In the genomic region with DNA sequence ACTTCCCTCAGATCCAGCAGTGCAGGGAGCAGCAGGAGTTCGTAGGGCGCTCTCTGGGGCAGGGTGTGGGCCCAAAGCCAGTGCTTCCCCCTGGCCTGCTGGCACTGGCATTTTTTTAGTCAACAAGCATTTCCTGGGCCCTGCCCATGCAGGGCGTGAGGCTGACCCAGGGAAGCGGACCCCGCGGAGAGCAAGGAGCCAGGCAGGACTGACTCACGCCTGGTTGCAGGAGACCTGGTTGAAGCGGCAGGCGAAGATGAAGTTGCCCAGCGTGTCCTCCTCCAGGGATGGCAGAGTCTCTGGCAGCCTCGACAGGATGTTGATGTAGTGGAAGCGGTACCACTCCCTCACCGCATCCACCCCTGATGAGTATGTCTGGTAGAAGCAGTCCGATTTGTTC, we compare ENCODE assay signal across 10 cellular contexts. TPM values are rescaled to one million over a fixed set of nuclear protein-coding genes. Genes with fewer than 3 reads are reported as not detected.
DNase-seq lines count a peak whose midpoint lies in the region; ATAC-seq and TF ChIP-seq lines count a peak whose summit lies in the region.
"Had no signal": no experiment of that assay in that cellular context is flagged by ENCODE, and none has a peak within 500 bp of the region (broad histone marks: within the 10 kb centered on the region; RNA-seq: fewer than 3 reads in every experiment).

No MANE protein-coding gene starts in this region.

- peaks cover 0 to 33% (median 8%) of the 10 kb centered on the region in 4 donors for H3K4me1 ChIP-seq in tibial nerve

- no peak for TF ChIP-seq CTCF in tibial nerve (IDR thresholded peaks at IDR 0.05)

- TF ChIP-seq EP300 in tibial nerve (IDR thresholded peaks at IDR 0.05), result peak in 1 of 2 donors; percentile 38

- H3K4me3 ChIP-seq in tibial nerve, result no peak overlapping the region

- peaks cover 2% of the 10 kb centered on the region for H3K27me3 Mint-ChIP-seq in activated CD4-positive, alpha-beta T cell treated with anti-CD3 and anti-CD28 coated beads, Interleukin-2, amount 10 ng/mL, durations not matched to agents 7 days and 5 days
- peaks cover under 1% of the 10 kb centered on the region for H3K27me3 Mint-ChIP-seq in activated naive CD8-positive, alpha-beta T cell treated with anti-CD3 and anti-CD28 coated beads, Interleukin-2, amount 10 ng/mL, durations not matched to agents 7 days and 5 days

- no peaks in the 10 kb centered on the region for H3K27me3 ChIP-seq in tibial nerve

- H3K4me3 Mint-ChIP-seq in activated CD4-positive, alpha-beta T cell treated with anti-CD3 and anti-CD28 coated beads, Interleukin-2, amount 10 ng/mL, durations not matched to agents 7 days and 5 days, result peak overlapping the region; percentile 48
- H3K4me3 Mint-ChIP-seq in activated naive CD8-positive, alpha-beta T cell treated with anti-CD3 and anti-CD28 coated beads, Interleukin-2, amount 10 ng/mL, durations not matched to agents 7 days and 5 days, result peak overlapping the region; percentile 6

- no peaks in the 10 kb centered on the region for H3K36me3 Mint-ChIP-seq in activated CD4-positive, alpha-beta T cell treated with anti-CD3 and anti-CD28 coated beads, Interleukin-2, amount 10 ng/mL, durations not matched to agents 7 days and 5 days (ENCODE audit: low read depth)
- no peaks in the 10 kb centered on the region for H3K36me3 Mint-ChIP-seq in activated naive CD8-positive, alpha-beta T cell treated with anti-CD3 and anti-CD28 coated beads, Interleukin-2, amount 10 ng/mL, durations not matched to agents 7 days and 5 days

- DNase-seq in activated CD4-positive, alpha-beta T cell treated with anti-CD3 and anti-CD28 coated beads, Interleukin-2, amount 10 ng/mL, durations not matched to agents 7 days and 5 days, result peak; percentile 38
- no peak for DNase-seq in activated CD4-positive, alpha-beta T cell treated with anti-CD3 and anti-CD28 coated beads, Interleukin-2, amount 50 U/mL, for 48 hours
- no peak for DNase-seq in activated naive CD8-positive, alpha-beta T cell treated with anti-CD3 and anti-CD28 coated beads, Interleukin-2, amount 10 ng/mL, durations not matched to agents 7 days and 5 days
- DNase-seq in left lobe of liver (ENCODE audit: low spot score) (peak; percentile 86), tibial nerve (ENCODE audit: low spot score in 2 of 2) (no peak), NCI-H1417 treated with DMSO at 0.1 percent for 48 hours (lab: John Stamatoyannopoulos, UW) (no peak), OCI-M2 (lab: John Stamatoyannopoulos, UW; ENCODE audit: unreplicated experiment) (no peak)
- DNase-seq: effector CD8-positive, alpha-beta T cell; NCI-H1436 had no signal

- peak overlapping the region in 3 of 4 donors; percentile 50 to 95 (median 90) for H3K27ac ChIP-seq in tibial nerve

- ATAC-seq in activated naive CD8-positive, alpha-beta T cell treated with anti-CD3 and anti-CD28 coated beads, Interleukin-2, amount 10 ng/mL, durations not matched to agents 7 days and 5 days (ENCODE audit: low read depth), result no peak
- ATAC-seq in left lobe of liver, result peak; percentile 44
- ATAC-seq in HG03175 (IDR thresholded peaks at IDR 0.05; ENCODE audit: unreplicated experiment), result no peak

- H3K27ac Mint-ChIP-seq in activated CD4-positive, alpha-beta T cell treated with anti-CD3 and anti-CD28 coated beads, Interleukin-2, amount 10 ng/mL, durations not matched to agents 7 days and 5 days, result peak overlapping the region; percentile 90
- H3K27ac Mint-ChIP-seq in activated naive CD8-positive, alpha-beta T cell treated with anti-CD3 and anti-CD28 coated beads, Interleukin-2, amount 10 ng/mL, durations not matched to agents 7 days and 5 days, result peak overlapping the region; percentile 73

- peaks cover 36% of the 10 kb centered on the region for H3K4me1 Mint-ChIP-seq in activated CD4-positive, alpha-beta T cell treated with anti-CD3 and anti-CD28 coated beads, Interleukin-2, amount 10 ng/mL, durations not matched to agents 7 days and 5 days
- peaks cover 20% of the 10 kb centered on the region for H3K4me1 Mint-ChIP-seq in activated naive CD8-positive, alpha-beta T cell treated with anti-CD3 and anti-CD28 coated beads, Interleukin-2, amount 10 ng/mL, durations not matched to agents 7 days and 5 days

- WGBS in tibial nerve, 2 donors, result 50 to 66% methylated on average over 14 of the region's 14 CpGs

- H3K9me3 Mint-ChIP-seq in activated CD4-positive, alpha-beta T cell treated with anti-CD3 and anti-CD28 coated beads, Interleukin-2, amount 10 ng/mL, durations not matched to agents 7 days and 5 days, result no peaks in the 10 kb centered on the region
- H3K9me3 Mint-ChIP-seq in activated naive CD8-positive, alpha-beta T cell treated with anti-CD3 and anti-CD28 coated beads, Interleukin-2, amount 10 ng/mL, durations not matched to agents 7 days and 5 days, result no peaks in the 10 kb centered on the region

- no peak for TF ChIP-seq POLR2A in tibial nerve (IDR thresholded peaks at IDR 0.05)

- no peaks in the 10 kb centered on the region for H3K36me3 ChIP-seq in tibial nerve

- POLR2A ChIA-PET in activated CD4-positive, alpha-beta T cell treated with anti-CD3 and anti-CD28 coated beads, Interleukin-2, amount 10 ng/mL, durations not matched to agents 7 days and 5 days (lab: Charles Lee), result interaction anchor here (0.8 kb wide), 1 partner anchor 74 kb away, joined by 4 read pairs; no protein-coding TSS in a partner anchor
- POLR2A ChIA-PET in activated naive CD8-positive, alpha-beta T cell treated with anti-CD3 and anti-CD28 coated beads, Interleukin-2, amount 10 ng/mL, durations not matched to agents 7 days and 5 days (lab: Charles Lee), result interaction anchor here (1.6 to 3.5 kb wide), 3 partner anchors 17 to 172 kb away, joined by 4 to 41 read pairs (median 5); partner anchors contain the start of genes GAPDH and VAMP1

- CTCF ChIA-PET in activated CD4-positive, alpha-beta T cell treated with anti-CD3 and anti-CD28 coated beads, Interleukin-2, amount 10 ng/mL, durations not matched to agents 7 days and 5 days (lab: Charles Lee), result no interaction called here

- H3K9me3 ChIP-seq in tibial nerve, result no peaks in the 10 kb centered on the region

RNA-seq across cellular contexts. Expression of gene SCNN1A, which starts 13.5 kb away (rescaled TPM):
- under 1 TPM; 0.54 to 0.67 TPM for total RNA-seq in activated CD4-positive, alpha-beta T cell treated with anti-CD3 and anti-CD28 coated beads, Interleukin-2, amount 10 ng/mL, durations not matched to agents 7 days and 5 days
- total RNA-seq in activated naive CD8-positive, alpha-beta T cell treated with anti-CD3 and anti-CD28 coated beads, Interleukin-2, amount 10 ng/mL, durations not matched to agents 7 days and 5 days, result 1 to 10 TPM in 1 of 2 experiments, under 1 TPM in 1; 0.43 to 1.1 TPM
- 6.8 TPM for total RNA-seq in left lobe of liver
- total RNA-seq in tibial nerve, result 10 to 100 TPM; 15.9 to 46.5 (median 18.8) TPM

RNA-seq across cellular contexts. Expression of gene TNFRSF1A, which starts 20.0 kb away (rescaled TPM):
- 10 to 100 TPM; 59.3 to 64.4 TPM for total RNA-seq in activated CD4-positive, alpha-beta T cell treated with anti-CD3 and anti-CD28 coated beads, Interleukin-2, amount 10 ng/mL, durations not matched to agents 7 days and 5 days
- 10 to 100 TPM; 82.9 to 87.1 TPM for total RNA-seq in activated naive CD8-positive, alpha-beta T cell treated with anti-CD3 and anti-CD28 coated beads, Interleukin-2, amount 10 ng/mL, durations not matched to agents 7 days and 5 days
- total RNA-seq in left lobe of liver (76.0 TPM), tibial nerve (100 to 1,000 TPM; 196 to 437 (median 306) TPM)

RNA-seq across cellular contexts. Expression of gene LTBR, which starts 22.1 kb away (rescaled TPM):
- not detected for total RNA-seq in activated CD4-positive, alpha-beta T cell treated with anti-CD3 and anti-CD28 coated beads, Interleukin-2, amount 10 ng/mL, durations not matched to agents 7 days and 5 days
- 1 to 10 TPM in 1 of 2 experiments, under 1 TPM in 1; 0.61 to 1.4 TPM for total RNA-seq in activated naive CD8-positive, alpha-beta T cell treated with anti-CD3 and anti-CD28 coated beads, Interleukin-2, amount 10 ng/mL, durations not matched to agents 7 days and 5 days
- total RNA-seq in left lobe of liver, result 106 TPM
- total RNA-seq in tibial nerve, result 100 to 1,000 TPM; 119 to 234 (median 151) TPM

RNA-seq across cellular contexts. Expression of gene PLEKHG6, which starts 51.4 kb away (rescaled TPM):
- not detected for total RNA-seq in activated CD4-positive, alpha-beta T cell treated with anti-CD3 and anti-CD28 coated beads, Interleukin-2, amount 10 ng/mL, durations not matched to agents 7 days and 5 days
- not detected for total RNA-seq in activated naive CD8-positive, alpha-beta T cell treated with anti-CD3 and anti-CD28 coated beads, Interleukin-2, amount 10 ng/mL, durations not matched to agents 7 days and 5 days
- total RNA-seq in left lobe of liver (5.0 TPM), tibial nerve (10 to 100 TPM in 1 of 4 donors, 1 to 10 TPM in 2, not detected in 1; 2.9 to 15.3 (median 7.6) TPM)

Comparison
In these comparisons a context has a peak if more than half of its experiments do, and no peak if none do; other contexts are left out.
1. DNase-seq: peak in activated CD4-positive, alpha-beta T cell treated with anti-CD3 and anti-CD28 coated beads, Interleukin-2, amount 10 ng/mL, durations not matched to agents 7 days and 5 days (single experiment) and left lobe of liver (single experiment); none in activated CD4-positive, alpha-beta T cell treated with anti-CD3 and anti-CD28 coated beads, Interleukin-2, amount 50 U/mL, for 48 hours (0 of 2), activated naive CD8-positive, alpha-beta T cell treated with anti-CD3 and anti-CD28 coated beads, Interleukin-2, amount 10 ng/mL, durations not matched to agents 7 days and 5 days (single experiment), tibial nerve (0 of 2), NCI-H1417 treated with DMSO at 0.1 percent for 48 hours (single experiment) and OCI-M2 (single experiment).
2. RNA of gene LTBR, which starts 22.1 kb away (total RNA-seq): 119 to 234 TPM in tibial nerve and 106 TPM in left lobe of liver (single experiment); 0.61 to 1.4 TPM in activated naive CD8-positive, alpha-beta T cell treated with anti-CD3 and anti-CD28 coated beads, Interleukin-2, amount 10 ng/mL, durations not matched to agents 7 days and 5 days and not detected in activated CD4-positive, alpha-beta T cell treated with anti-CD3 and anti-CD28 coated beads, Interleukin-2, amount 10 ng/mL, durations not matched to agents 7 days and 5 days; every median in the first group is over 10 times any median in the second.